ENCODE assay signal across 1 cellular context in the genomic region with DNA sequence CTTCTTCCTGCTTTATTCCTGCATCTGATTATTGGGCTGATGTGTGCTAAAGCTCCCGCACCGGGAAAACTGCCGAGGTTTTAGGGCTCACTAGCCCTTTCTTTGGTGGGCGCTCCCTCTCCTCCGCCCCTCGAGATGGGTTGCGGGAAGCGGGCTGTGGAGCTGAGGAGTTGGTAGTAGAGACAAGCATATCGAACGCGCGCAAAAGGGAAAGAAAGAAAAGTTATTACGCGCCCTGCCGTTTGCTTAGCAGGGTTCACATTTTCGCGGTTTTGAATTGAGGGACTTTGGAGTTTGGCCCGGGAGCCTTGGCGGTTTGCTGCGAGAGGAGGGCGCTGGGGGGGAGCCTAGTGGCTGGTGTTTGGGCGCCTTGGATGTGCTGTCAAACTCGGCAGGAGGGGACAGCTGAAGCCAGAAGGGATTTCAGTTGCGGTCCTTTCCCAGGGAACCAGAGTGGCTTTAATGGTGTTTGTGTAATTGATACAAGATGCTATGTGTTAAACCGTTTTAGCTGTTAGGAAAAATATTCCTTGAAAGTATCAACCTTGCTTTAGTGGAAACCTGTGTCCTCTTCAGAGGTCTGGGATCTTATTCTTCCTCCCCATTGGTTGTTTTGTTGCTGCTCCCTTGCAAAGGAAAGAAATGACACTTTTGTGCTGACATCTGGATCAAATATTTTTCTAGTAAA.
TF ChIP-seq lines count a peak whose summit lies in the region.

No MANE protein-coding gene starts in this region.

TF ChIP-seq in A549, 52 proteins besides CTCF, POLR2A, EP300 and RAD21 (continued from another document):
- TF ChIP-seq, protein P1, sequence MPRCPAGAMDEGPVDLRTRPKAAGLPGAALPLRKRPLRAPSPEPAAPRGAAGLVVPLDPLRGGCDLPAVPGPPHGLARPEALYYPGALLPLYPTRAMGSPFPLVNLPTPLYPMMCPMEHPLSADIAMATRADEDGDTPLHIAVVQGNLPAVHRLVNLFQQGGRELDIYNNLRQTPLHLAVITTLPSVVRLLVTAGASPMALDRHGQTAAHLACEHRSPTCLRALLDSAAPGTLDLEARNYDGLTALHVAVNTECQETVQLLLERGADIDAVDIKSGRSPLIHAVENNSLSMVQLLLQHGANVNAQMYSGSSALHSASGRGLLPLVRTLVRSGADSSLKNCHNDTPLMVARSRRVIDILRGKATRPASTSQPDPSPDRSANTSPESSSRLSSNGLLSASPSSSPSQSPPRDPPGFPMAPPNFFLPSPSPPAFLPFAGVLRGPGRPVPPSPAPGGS (IDR thresholded peaks at IDR 0.05), result no peak
- TF ChIP-seq KDM5A (IDR thresholded peaks at IDR 0.05) (no peak), BHLHE40 (IDR thresholded peaks at IDR 0.05; ENCODE audit: low read depth, low read length) (no peak), MAFK (IDR thresholded peaks at IDR 0.05; ENCODE audit: partially characterized antibody) (no peak), CHD2 (IDR thresholded peaks at IDR 0.05; ENCODE audit: low read length, partially characterized antibody) (no peak), KDM1A (IDR thresholded peaks at IDR 0.05; ENCODE audit: low read depth) (no peak), MYC (IDR thresholded peaks at IDR 0.05; ENCODE audit: borderline replicate concordance, low read length) (no peak), ZFP36 (IDR thresholded peaks at IDR 0.05; ENCODE audit: borderline replicate concordance, partially characterized antibody) (no peak), NPAS2 (CRISPR knock-in tag; IDR thresholded peaks at IDR 0.05; ENCODE audit: borderline replicate concordance) (no peak), RARB (CRISPR knock-in tag; IDR thresholded peaks at IDR 0.05) (no peak)
- TF ChIP-seq, protein P2, sequence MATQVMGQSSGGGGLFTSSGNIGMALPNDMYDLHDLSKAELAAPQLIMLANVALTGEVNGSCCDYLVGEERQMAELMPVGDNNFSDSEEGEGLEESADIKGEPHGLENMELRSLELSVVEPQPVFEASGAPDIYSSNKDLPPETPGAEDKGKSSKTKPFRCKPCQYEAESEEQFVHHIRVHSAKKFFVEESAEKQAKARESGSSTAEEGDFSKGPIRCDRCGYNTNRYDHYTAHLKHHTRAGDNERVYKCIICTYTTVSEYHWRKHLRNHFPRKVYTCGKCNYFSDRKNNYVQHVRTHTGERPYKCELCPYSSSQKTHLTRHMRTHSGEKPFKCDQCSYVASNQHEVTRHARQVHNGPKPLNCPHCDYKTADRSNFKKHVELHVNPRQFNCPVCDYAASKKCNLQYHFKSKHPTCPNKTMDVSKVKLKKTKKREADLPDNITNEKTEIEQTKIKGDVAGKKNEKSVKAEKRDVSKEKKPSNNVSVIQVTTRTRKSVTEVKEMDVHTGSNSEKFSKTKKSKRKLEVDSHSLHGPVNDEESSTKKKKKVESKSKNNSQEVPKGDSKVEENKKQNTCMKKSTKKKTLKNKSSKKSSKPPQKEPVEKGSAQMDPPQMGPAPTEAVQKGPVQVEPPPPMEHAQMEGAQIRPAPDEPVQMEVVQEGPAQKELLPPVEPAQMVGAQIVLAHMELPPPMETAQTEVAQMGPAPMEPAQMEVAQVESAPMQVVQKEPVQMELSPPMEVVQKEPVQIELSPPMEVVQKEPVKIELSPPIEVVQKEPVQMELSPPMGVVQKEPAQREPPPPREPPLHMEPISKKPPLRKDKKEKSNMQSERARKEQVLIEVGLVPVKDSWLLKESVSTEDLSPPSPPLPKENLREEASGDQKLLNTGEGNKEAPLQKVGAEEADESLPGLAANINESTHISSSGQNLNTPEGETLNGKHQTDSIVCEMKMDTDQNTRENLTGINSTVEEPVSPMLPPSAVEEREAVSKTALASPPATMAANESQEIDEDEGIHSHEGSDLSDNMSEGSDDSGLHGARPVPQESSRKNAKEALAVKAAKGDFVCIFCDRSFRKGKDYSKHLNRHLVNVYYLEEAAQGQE (IDR thresholded peaks at IDR 0.05), result no peak
TF ChIP-seq in A549: peak in this region for 0.
